8 cellular contexts compared by ENCODE assay signal in genomic region chr7:130941322-130942210, GRCh38.
DNase-seq lines count a peak whose midpoint lies in the region; ATAC-seq, FAIRE-seq and TF ChIP-seq lines count a peak whose summit lies in the region.

No MANE protein-coding gene starts in this region.

- no peaks in the 10 kb centered on the region for H3K27me3 ChIP-seq in Caco-2 (replicated peaks; ENCODE audit: control insufficient read depth, insufficient read depth, low read length)
- no peaks in the 10 kb centered on the region for H3K27me3 ChIP-seq in K562 (ENCODE audit: control insufficient read depth in 2 of 2, insufficient read depth in 2 of 2, low read length in 2 of 2)
- H3K27me3 ChIP-seq in liver (ENCODE audit: control insufficient read depth in 4 of 4, insufficient read depth in 4 of 4, low read length in 3 of 4), result no peaks in the 10 kb centered on the region
- H3K27me3 ChIP-seq in thyroid gland, result no peaks in the 10 kb centered on the region

- H3K9me1 ChIP-seq in K562 (ENCODE audit: control insufficient read depth, insufficient read depth, low read length), result no peaks in the 10 kb centered on the region

- peak overlapping the region; percentile 96 for H3K4me2 ChIP-seq in K562 (ENCODE audit: insufficient read depth, low read length)

- H3K36me3 Mint-ChIP-seq in Caco-2 (ENCODE audit: insufficient read depth, unreplicated experiment), result no peaks in the 10 kb centered on the region

- H3K27ac Mint-ChIP-seq in Caco-2 (ENCODE audit: unreplicated experiment), result peak overlapping the region; percentile 96

- intact Hi-C loops in Caco-2 (cut with micrococcal nuclease; ENCODE audit: unreplicated experiment), result loop anchor here (1.0 to 2.0 kb wide), 4 partner anchors 19 to 55 kb away; no protein-coding TSS in a partner anchor
- intact Hi-C loops in K562 (cut with micrococcal nuclease), result loop anchor here (2.0 kb wide), 3 partner anchors 19 to 45 kb away; no protein-coding TSS in a partner anchor
- intact Hi-C loops in thyroid gland (cut with DNase I), result no loop called here

- H3K4me1 Mint-ChIP-seq in Caco-2 (ENCODE audit: low read depth, unreplicated experiment), result peaks cover 16% of the 10 kb centered on the region

- TF ChIP-seq CTCF in Caco-2 (IDR thresholded peaks at IDR 0.05; ENCODE audit: insufficient read depth in 1 of 2, low read depth in 1 of 2, low read length in 1 of 2, severe bottlenecking in 1 of 2, unreplicated experiment in 1 of 2) (no peak), K562 (IDR thresholded peaks at IDR 0.05 in 2 of 3, conservative IDR thresholded peaks at IDR 0.05 in 1 of 3; ENCODE audit: insufficient read depth in 2 of 3, low read depth in 1 of 3, low read length in 3 of 3) (no peak), liver (IDR thresholded peaks at IDR 0.05; ENCODE audit: low read depth, low read length, missing input control) (no peak), thyroid gland (IDR thresholded peaks at IDR 0.05) (no peak)

- no peak for TF ChIP-seq EP300 in K562 (IDR thresholded peaks at IDR 0.05; ENCODE audit: low read length)

- peaks cover 3% of the 10 kb centered on the region; the same call in 1 of the 3 replicates for H3K79me2 ChIP-seq in K562 (ENCODE audit: control insufficient read depth, insufficient read depth, low read length)

- TF ChIP-seq RAD21 in K562 (CRISPR knock-in tag; conservative IDR thresholded peaks at IDR 0.05 in 1 of 2, IDR thresholded peaks at IDR 0.05 in 1 of 2), result no peak
- TF ChIP-seq RAD21 in liver (IDR thresholded peaks at IDR 0.05), result peak in 1 of 2 donors; percentile 21

- H3K9ac ChIP-seq in K562 (ENCODE audit: insufficient read depth in 1 of 2, low read depth in 2 of 2, low read length in 2 of 2) (peak overlapping the region; percentile 87), liver (ENCODE audit: low read depth in 1 of 2, low read length in 2 of 2) (peak overlapping the region; percentile 92 to 99)

- no TSS peak for BruUV-seq in Caco-2 (replicated peaks; lab: Mats Ljungman, UMichigan)
- BruUV-seq in K562 (replicated peaks; lab: Mats Ljungman, UMichigan), result TSS peak; percentile 93

- DNase-seq in Caco-2, result peak; percentile 66 to 76
- peak; percentile 14 for DNase-seq in NCI-H524 treated with DMSO at 0.1 percent for 48 hours (lab: John Stamatoyannopoulos, UW)
- DNase-seq in K562 (ENCODE audit: extremely low read depth in 1 of 4, low spot score in 3 of 4), result peak; percentile 73 to 88 (median 78)
- peak; percentile 63 to 79 for DNase-seq in thyroid gland
- no peak for DNase-seq in LoVo (ENCODE audit: low spot score)
- no peak for DNase-seq in NCI-H1417 (lab: John Stamatoyannopoulos, UW)

- WGBS in K562 (ENCODE audit: insufficient coverage, low coverage, missing lambda C conversion rate), result 1% methylated on average over 20 of the region's 20 CpGs
- 13% methylated on average over 20 of the region's 20 CpGs for WGBS in liver
- WGBS in thyroid gland, 2 donors, result 27 to 35% methylated on average over 20 of the region's 20 CpGs

- TF ChIP-seq POLR2A in K562 (conservative IDR thresholded peaks at IDR 0.05), result peak; percentile 82
- TF ChIP-seq POLR2A in thyroid gland (IDR thresholded peaks at IDR 0.05), result peak in 1 of 2 donors; percentile 75

- no peaks in the 10 kb centered on the region for H3K9me3 Mint-ChIP-seq in Caco-2 (ENCODE audit: unreplicated experiment)

- peak overlapping the region; percentile 91 for H3K4me3 Mint-ChIP-seq in Caco-2 (ENCODE audit: unreplicated experiment)

- peak overlapping the region; percentile 93 for H3K27ac ChIP-seq in K562 (ENCODE audit: extremely low read depth, low read depth, low read length)
- H3K27ac ChIP-seq in liver (ENCODE audit: low read depth in 1 of 2, low read length in 2 of 2), result peak overlapping the region; percentile 89 to 93
- peak overlapping the region; percentile 71 to 93 (median 88) for H3K27ac ChIP-seq in thyroid gland

- no peaks in the 10 kb centered on the region for H4K20me1 ChIP-seq in K562 (replicated peaks; ENCODE audit: control insufficient read depth, insufficient read depth, low read length)

- no peaks in the 10 kb centered on the region for H3K36me3 ChIP-seq in Caco-2 (ENCODE audit: control insufficient read depth, insufficient read depth, low read length)
- H3K36me3 ChIP-seq in K562 (ENCODE audit: control insufficient read depth, insufficient read depth, low read length), result no peaks in the 10 kb centered on the region
- H3K36me3 ChIP-seq in liver (ENCODE audit: control insufficient read depth in 4 of 4, insufficient read depth in 3 of 4, low read depth in 1 of 4, low read length in 3 of 4), result peaks cover 0 to 3% (median 0%) of the 10 kb centered on the region in 4 donors
- H3K36me3 ChIP-seq in thyroid gland, result peaks cover 0 to 3% of the 10 kb centered on the region in 2 donors

- H3K4me3 ChIP-seq in Caco-2 (ENCODE audit: low read depth, low read length) (peak overlapping the region; percentile 45), K562 (peak overlapping the region; percentile 45), liver (ENCODE audit: low read depth in 1 of 3, low read length in 3 of 3) (peak overlapping the region; percentile 47 to 94 (median 65)), thyroid gland (replicated peaks in 1 of 3) (peak overlapping the region in 2 of 3 donors; percentile 15 to 29)

- peak overlapping the region; percentile 97 for H2AFZ ChIP-seq in K562 (ENCODE audit: low read depth, low read length)

- POLR2A ChIA-PET in Caco-2 (lab: Charles Lee), result interaction anchor here (0.7 to 1.4 kb wide), 4 partner anchors 28 to 49 kb away, joined by 3 to 7 read pairs (median 4); no protein-coding TSS in a partner anchor
- POLR2A ChIA-PET in K562 (lab: Yijun Ruan, JAX), result interaction anchor here (0.5 to 3.3 kb wide), 13 partner anchors 10 to 387 kb away, joined by 3 to 32 read pairs (median 3); no protein-coding TSS in a partner anchor

- H3K4me1 ChIP-seq in Caco-2, result peaks cover 7% of the 10 kb centered on the region; the same call in 1 of the 2 replicates
- peaks cover 0 to 18% of the 10 kb centered on the region in 2 experiments; a peak in 4 of 5 replicates for H3K4me1 ChIP-seq in K562 (replicated peaks in 1 of 2; ENCODE audit: control insufficient read depth in 2 of 2, insufficient read depth in 2 of 2, low read length in 2 of 2)
- H3K4me1 ChIP-seq in liver (ENCODE audit: control insufficient read depth in 4 of 4, insufficient read depth in 4 of 4, low read length in 3 of 4), result peaks cover 2 to 15% (median 6%) of the 10 kb centered on the region in 4 donors
- H3K4me1 ChIP-seq in thyroid gland, result peaks cover 39 to 69% of the 10 kb centered on the region in 2 donors

- in situ Hi-C loops in K562 (cut with MboI), result no loop called here

- peak; percentile 76 for FAIRE-seq in K562 (lab: Jason Lieb, UNC)

- H3K27me3 Mint-ChIP-seq in Caco-2 (ENCODE audit: insufficient read depth, unreplicated experiment), result no peaks in the 10 kb centered on the region

- CTCF ChIA-PET in Caco-2 (lab: Charles Lee) (interaction anchor here (0.6 to 2.5 kb wide), 4 partner anchors 17 to 132 kb away, joined by 5 to 10 read pairs (median 5); no protein-coding TSS in a partner anchor), K562 (lab: Yijun Ruan, JAX; ENCODE audit: low intra/inter-chr PET ratio) (no interaction called here)

- H3K9me3 ChIP-seq in Caco-2 (no peaks in the 10 kb centered on the region), K562 (replicated peaks; ENCODE audit: control insufficient read depth, insufficient read depth, low read depth, low read length) (no peaks in the 10 kb centered on the region), liver (ENCODE audit: control insufficient read depth in 4 of 4, low read length in 3 of 4) (no peaks in the 10 kb centered on the region), thyroid gland (no peaks in the 10 kb centered on the region)

- peak; percentile 88 for ATAC-seq in K562
- no peak for ATAC-seq in HG02840 (IDR thresholded peaks at IDR 0.05; ENCODE audit: low FRiP score, unreplicated experiment)

TF ChIP-seq in K562, 482 proteins besides CTCF, POLR2A, EP300 and RAD21 (continues in another document):
- TF ChIP-seq ZNF512 (tag; IDR thresholded peaks at IDR 0.05) (no peak), ZNF384 (IDR thresholded peaks at IDR 0.05; ENCODE audit: low read depth, low read length) (no peak)

TF ChIP-seq in liver, 16 proteins besides CTCF, POLR2A, EP300 and RAD21 (continues in another document):
- no peak for TF ChIP-seq NR2F2 (IDR thresholded peaks at IDR 0.05)
- no peak for TF ChIP-seq FOXA2 (IDR thresholded peaks at IDR 0.05)
- peak; percentile 71 for TF ChIP-seq MAX (IDR thresholded peaks at IDR 0.05)
- peak; percentile 79 to 84 for TF ChIP-seq RXRA (IDR thresholded peaks at IDR 0.05)
- TF ChIP-seq SP1 (IDR thresholded peaks at IDR 0.05), result peak; percentile 42
- TF ChIP-seq, protein P1, sequence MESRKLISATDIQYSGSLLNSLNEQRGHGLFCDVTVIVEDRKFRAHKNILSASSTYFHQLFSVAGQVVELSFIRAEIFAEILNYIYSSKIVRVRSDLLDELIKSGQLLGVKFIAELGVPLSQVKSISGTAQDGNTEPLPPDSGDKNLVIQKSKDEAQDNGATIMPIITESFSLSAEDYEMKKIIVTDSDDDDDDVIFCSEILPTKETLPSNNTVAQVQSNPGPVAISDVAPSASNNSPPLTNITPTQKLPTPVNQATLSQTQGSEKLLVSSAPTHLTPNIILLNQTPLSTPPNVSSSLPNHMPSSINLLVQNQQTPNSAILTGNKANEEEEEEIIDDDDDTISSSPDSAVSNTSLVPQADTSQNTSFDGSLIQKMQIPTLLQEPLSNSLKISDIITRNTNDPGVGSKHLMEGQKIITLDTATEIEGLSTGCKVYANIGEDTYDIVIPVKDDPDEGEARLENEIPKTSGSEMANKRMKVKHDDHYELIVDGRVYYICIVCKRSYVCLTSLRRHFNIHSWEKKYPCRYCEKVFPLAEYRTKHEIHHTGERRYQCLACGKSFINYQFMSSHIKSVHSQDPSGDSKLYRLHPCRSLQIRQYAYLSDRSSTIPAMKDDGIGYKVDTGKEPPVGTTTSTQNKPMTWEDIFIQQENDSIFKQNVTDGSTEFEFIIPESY (IDR thresholded peaks at IDR 0.05), result no peak
- TF ChIP-seq HNF4G (IDR thresholded peaks at IDR 0.05), result peak; percentile 15
- no peak for TF ChIP-seq EGR1 (IDR thresholded peaks at IDR 0.05; ENCODE audit: low read depth in 2 of 2)
- TF ChIP-seq JUND (IDR thresholded peaks at IDR 0.05), result no peak
- TF ChIP-seq TAF1 (conservative IDR thresholded peaks at IDR 0.05), result peak; percentile 82
- peak; percentile 42 to 46 for TF ChIP-seq HNF4A (conservative IDR thresholded peaks at IDR 0.05)

Comparison
In these comparisons a context has a peak if more than half of its experiments do, and no peak if none do; other contexts are left out.
1. DNase-seq: peak in Caco-2 (2 of 2), NCI-H524 treated with DMSO at 0.1 percent for 48 hours (single experiment), K562 (4 of 4) and thyroid gland (2 of 2); none in LoVo (single experiment) and NCI-H1417 (0 of 3).
2. Peak in every context shown above with its lines, with median percentiles within 50 percentile points of each other: H3K4me3 ChIP-seq and H3K27ac ChIP-seq.